ENCODE assay signal across 8 cellular contexts in genomic region chrX:151397741-151398070, GRCh38. TPM values are rescaled to one million over a fixed set of nuclear protein-coding genes. Genes with fewer than 3 reads are reported as not detected.
DNase-seq lines count a peak whose midpoint lies in the region; ATAC-seq and TF ChIP-seq lines count a peak whose summit lies in the region.

No MANE protein-coding gene starts in this region.

- no peaks in the 10 kb centered on the region for H3K27me3 ChIP-seq in body of pancreas
- no peaks in the 10 kb centered on the region for H3K27me3 ChIP-seq in mononuclear cell (ENCODE audit: insufficient read depth, low read length)

- H3K9me3 ChIP-seq in body of pancreas (no peaks in the 10 kb centered on the region), mononuclear cell (ENCODE audit: low read depth, low read length) (no peaks in the 10 kb centered on the region)

- H3K9me3 Mint-ChIP-seq in IgD-negative memory B cell: no peaks in the 10 kb centered on the region

- H3K4me3 Mint-ChIP-seq in IgD-negative memory B cell: peak overlapping the region; percentile 84 to 94 (median 92)

- H3K4me1 ChIP-seq in body of pancreas (peaks cover 9% of the 10 kb centered on the region), mononuclear cell (ENCODE audit: insufficient read depth, low read length) (peaks cover 24% of the 10 kb centered on the region)

- H3K27ac ChIP-seq in body of pancreas: peak overlapping the region in 2 of 4 donors; percentile 94 to 95
- no peak overlapping the region for H3K27ac ChIP-seq in substantia nigra (ENCODE audit: low read depth, low read length, poor library complexity, severe bottlenecking)

- H3K4me3 ChIP-seq in body of pancreas (peak overlapping the region; percentile 55 to 76), mononuclear cell (ENCODE audit: low read length) (peak overlapping the region; percentile 70)

- no peaks in the 10 kb centered on the region for H3K36me3 ChIP-seq in body of pancreas (replicated peaks in 1 of 2; ENCODE audit: insufficient read depth in 1 of 2, low read depth in 2 of 2)

- H3K36me3 Mint-ChIP-seq in IgD-negative memory B cell: no peaks in the 10 kb centered on the region

- no peak for ATAC-seq in body of pancreas

- no peaks in the 10 kb centered on the region for H3K27me3 Mint-ChIP-seq in IgD-negative memory B cell

- no peak for TF ChIP-seq CTCF in body of pancreas (IDR thresholded peaks at IDR 0.05)

- WGBS in body of pancreas, 2 donors: 0 to 4% methylated on average over 2 of the region's 2 CpGs

- peaks cover 21 to 36% (median 29%) of the 10 kb centered on the region in 3 donors for H3K4me1 Mint-ChIP-seq in IgD-negative memory B cell

- intact Hi-C loops in body of pancreas (cut with DNase I): no loop called here

- peak; percentile 6 for DNase-seq in NOMO-1 treated with DMSO at 0.1 percent for 48 hours (lab: John Stamatoyannopoulos, UW; ENCODE audit: unreplicated experiment)
- no peak for DNase-seq in NOMO-1 treated with dmso at 0.1 percent for 144 hours (lab: John Stamatoyannopoulos, UW; ENCODE audit: unreplicated experiment)
- no peak for DNase-seq in body of pancreas
- no peak for DNase-seq in substantia nigra (lab: John Stamatoyannopoulos, UW)
- DNase-seq in retina: no peak
- no peak for DNase-seq in foreskin melanocyte

- peak overlapping the region; percentile 88 to 93 (median 92) for H3K27ac Mint-ChIP-seq in IgD-negative memory B cell

- no peak for TF ChIP-seq POLR2A in body of pancreas (IDR thresholded peaks at IDR 0.05)

RNA-seq across cellular contexts. Expression of gene VMA21, which starts 0.7 kb away (rescaled TPM):
- 27.5 TPM for polyA plus RNA-seq in IgD-negative memory B cell
- total RNA-seq in body of pancreas (10 to 100 TPM in 1 of 2 donors, 1 to 10 TPM in 1; 9.9 to 17.1 TPM), mononuclear cell (27.9 TPM)
